In genomic region chr20:51065615-51066014, GRCh38 we compare ENCODE assay signal across 34 cellular contexts.
"Had no signal": no experiment of that assay in that cellular context is flagged by ENCODE, and none has a peak within 500 bp of the region (broad histone marks: within the 10 kb centered on the region; RNA-seq: fewer than 3 reads in every experiment).

No MANE protein-coding gene starts in this region.

- DNase-seq: Karpas-422, Kasumi-1, MG63, MM.1S, MV-4-11, NCI-H1048, NCI-H1092, NCI-H1092 treated with DMSO at 0.1 percent for 48 hours, NCI-H1105, NCI-H1105 treated with DMSO at 0.1 percent for 48 hours, NCI-H1417, NCI-H1417 treated with DMSO at 0.1 percent for 48 hours, NCI-H1436, NCI-H1436 treated with DMSO at 0.1 percent for 48 hours, NCI-H146, NCI-H1694, NCI-H1694 treated with DMSO at 0.1 percent for 48 hours, NCI-H187, NCI-H187 treated with DMSO at 0.1 percent for 48 hours, NCI-H1930, NCI-H2029, NCI-H2029 treated with DMSO at 0.1 percent for 48 hours, NCI-H2081, NCI-H2081 treated with DMSO at 0.1 percent for 48 hours, NCI-H2107, NCI-H2171, NCI-H2171 treated with DMSO at 0.1 percent for 48 hours, NCI-H2227 treated with DMSO at 0.1 percent for 48 hours, NCI-H226, NCI-H345, NCI-H446, NCI-H446 treated with DMSO at 0.1 percent for 48 hours, NCI-H510A, NCI-H510A treated with DMSO at 0.1 percent for 48 hours had no signal

- H3K4me3 ChIP-seq: MG63 had no signal

- H3K36me3 ChIP-seq: MG63 had no signal
